ENCODE assay signal across 15 cellular contexts in the genomic region with DNA sequence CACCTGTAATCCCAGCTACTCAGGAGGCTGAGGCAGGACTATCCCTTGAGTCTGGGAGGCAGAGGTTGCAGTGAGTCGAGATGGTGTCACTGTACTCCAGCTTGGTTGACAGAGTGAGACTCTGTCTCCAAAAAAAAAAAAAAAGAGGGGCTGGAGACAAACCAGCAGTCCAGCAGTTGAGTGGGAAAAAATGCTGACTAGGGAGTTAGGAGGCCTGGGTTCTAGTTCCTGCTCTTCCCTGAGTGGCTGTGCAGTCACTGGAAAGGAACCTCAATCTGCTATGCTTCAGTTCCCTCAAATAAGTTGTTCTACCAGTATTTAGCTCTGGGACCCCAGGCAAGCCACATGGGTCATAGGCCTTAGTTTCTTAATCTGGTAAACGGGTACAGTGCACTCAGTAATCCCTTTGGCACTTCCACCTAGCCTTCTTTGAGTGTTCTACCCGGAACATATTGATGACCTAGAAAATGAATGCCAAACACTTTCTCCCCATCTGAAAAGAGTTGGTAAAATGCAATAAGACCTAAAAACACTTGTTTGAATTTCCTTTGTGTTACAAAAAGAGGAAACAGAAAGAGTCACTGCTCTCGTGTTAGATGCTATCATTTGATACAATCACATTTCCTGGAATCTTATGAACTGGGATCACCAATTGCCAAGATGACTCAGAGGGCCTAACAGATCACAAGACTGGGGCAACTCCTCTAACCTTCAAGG.
DNase-seq lines count a peak whose midpoint lies in the region; ATAC-seq, FAIRE-seq and TF ChIP-seq lines count a peak whose summit lies in the region.
"Had no signal": no experiment of that assay in that cellular context is flagged by ENCODE, and none has a peak within 500 bp of the region (broad histone marks: within the 10 kb centered on the region; RNA-seq: fewer than 3 reads in every experiment).

No MANE protein-coding gene starts in this region.

- DNase-seq in ACHN, result peak; percentile 9
- DNase-seq in HS-5 (ENCODE audit: low read depth), result peak; percentile 66
- DNase-seq in amniotic epithelial cell (ENCODE audit: low read depth), result peak; percentile 60
- DNase-seq in glutamatergic neuron, result no peak
- DNase-seq in kidney, result no peak
- no peak for DNase-seq in HepG2 (ENCODE audit: low spot score)
- no peak for DNase-seq in NCI-H2196 (lab: John Stamatoyannopoulos, UW; ENCODE audit: unreplicated experiment)
- DNase-seq: activated CD8-positive, alpha-beta memory T cell treated with anti-CD3 and anti-CD28 coated beads, Interleukin-2, amount 50 U/mL, for 4 hours; amniotic stem cell; NCI-H2029 treated with DMSO at 0.1 percent for 48 hours; stimulated activated CD4-positive, alpha-beta T cell treated with anti-CD3 and anti-CD28 coated beads, Interleukin-15, amount 100 ng/mL, for 24 hours; T-helper 9 cell; uterus had no signal

- H3K27me3 ChIP-seq in HepG2 (ENCODE audit: control insufficient read depth in 1 of 2, insufficient read depth in 2 of 2, low read length in 2 of 2), result no peaks in the 10 kb centered on the region
- H3K27me3 ChIP-seq: uterus had no signal

- H3K4me3 ChIP-seq in kidney (ENCODE audit: low read length in 2 of 2), result no peak overlapping the region
- H3K4me3 ChIP-seq in HepG2 (replicated peaks in 1 of 3; ENCODE audit: insufficient read depth in 1 of 3, low read depth in 2 of 3, low read length in 3 of 3), result no peak overlapping the region
- H3K4me3 ChIP-seq: BLaER1, uterus had no signal

- H3K4me3 Mint-ChIP-seq in glutamatergic neuron (ENCODE audit: unreplicated experiment), result peak overlapping the region; percentile 64

- ATAC-seq in HG03139 (IDR thresholded peaks at IDR 0.05; ENCODE audit: unreplicated experiment) (no peak), HepG2 (no peak)

- no peak for TF ChIP-seq CTCF in glutamatergic neuron (IDR thresholded peaks at IDR 0.05; ENCODE audit: partially characterized antibody, unreplicated experiment)
- TF ChIP-seq CTCF in kidney (IDR thresholded peaks at IDR 0.05; ENCODE audit: borderline replicate concordance, extremely low read depth, insufficient read depth), result no peak
- no peak for TF ChIP-seq CTCF in HepG2 (CRISPR knock-in tag; IDR thresholded peaks at IDR 0.05)

- no peak for TF ChIP-seq POLR2A in HepG2 (IDR thresholded peaks at IDR 0.05; ENCODE audit: insufficient read depth in 1 of 2, low read depth in 2 of 2, low read length in 2 of 2)

- CTCF ChIA-PET in HepG2 (lab: Yijun Ruan, JAX; ENCODE audit: low intra/inter-chr PET ratio, low total read pairs), result no interaction called here

- in situ Hi-C loops in ACHN (cut with HindIII; ENCODE audit: low pct_ligation_motif_present, low pct_unique_long_range_greater_than_20kb, low sequenced_read_pairs) (no loop called here), HepG2 (cut with HindIII; ENCODE audit: extremely low pct_ligation_motif_present, low pct_unique_long_range_greater_than_20kb) (no loop called here)

- H3K9ac ChIP-seq in kidney (ENCODE audit: low read length in 2 of 2) (no peak overlapping the region), HepG2 (ENCODE audit: insufficient read depth, low read depth, low read length) (no peak overlapping the region)
- H3K9ac ChIP-seq: BLaER1 had no signal

- H3K4me2 ChIP-seq in HepG2 (ENCODE audit: low read depth, low read length), result no peak overlapping the region

- H3K27ac ChIP-seq in kidney (ENCODE audit: low read depth in 2 of 2, low read length in 2 of 2), result no peak overlapping the region
- H3K27ac ChIP-seq in HepG2 (ENCODE audit: extremely low read length, insufficient read depth, low read length), result no peak overlapping the region
- H3K27ac ChIP-seq: BLaER1 had no signal

- H3K4me1 Mint-ChIP-seq in glutamatergic neuron (ENCODE audit: low read depth, unreplicated experiment), result peaks cover 30% of the 10 kb centered on the region

- intact Hi-C loops in kidney (cut with DNase I), result no loop called here
- intact Hi-C loops in HepG2 (cut with micrococcal nuclease; ENCODE audit: unreplicated experiment), result no loop called here

- H3K27me3 Mint-ChIP-seq in glutamatergic neuron (ENCODE audit: unreplicated experiment), result peaks cover 2% of the 10 kb centered on the region

- no peaks in the 10 kb centered on the region for H3K36me3 Mint-ChIP-seq in glutamatergic neuron (ENCODE audit: unreplicated experiment)

- 19% methylated on average over 4 of the region's 4 CpGs for WGBS in HepG2 (ENCODE audit: low lambda C conversion rate)

- H2AFZ ChIP-seq in HepG2 (ENCODE audit: low read length), result no peak overlapping the region

- POLR2A ChIA-PET in HepG2 (lab: Yijun Ruan, JAX), result no interaction called here

- peaks cover 9% of the 10 kb centered on the region for H3K9me3 Mint-ChIP-seq in glutamatergic neuron (ENCODE audit: unreplicated experiment)

- TF ChIP-seq EP300 in HepG2 (IDR thresholded peaks at IDR 0.05; ENCODE audit: low read depth in 2 of 2, low read length in 2 of 2) (no peak), HepG2 (CRISPR knock-in tag; IDR thresholded peaks at IDR 0.05; ENCODE audit: borderline replicate concordance) (no peak)

- no peaks in the 10 kb centered on the region for H3K4me1 ChIP-seq in kidney (ENCODE audit: control insufficient read depth in 1 of 2, insufficient read depth in 1 of 2, low read depth in 1 of 2, low read length in 2 of 2)
- no peaks in the 10 kb centered on the region for H3K4me1 ChIP-seq in HepG2 (ENCODE audit: insufficient read depth, low read length)
- H3K4me1 ChIP-seq: uterus had no signal

- no peak for FAIRE-seq in kidney (lab: Jason Lieb, UNC)
- FAIRE-seq in HepG2 (lab: Jason Lieb, UNC), result no peak

- H3K27ac Mint-ChIP-seq in glutamatergic neuron (ENCODE audit: unreplicated experiment), result peak overlapping the region; percentile 97

- H4K20me1 ChIP-seq in HepG2 (ENCODE audit: insufficient read depth, low read length), result no peaks in the 10 kb centered on the region
- H4K20me1 ChIP-seq: BLaER1 had no signal

- H3K9me3 ChIP-seq in kidney (ENCODE audit: control insufficient read depth in 1 of 2, low read length in 2 of 2), result no peaks in the 10 kb centered on the region
- H3K9me3 ChIP-seq in HepG2 (ENCODE audit: low read length), result no peaks in the 10 kb centered on the region
- H3K9me3 ChIP-seq: BLaER1, uterus had no signal

- no peaks in the 10 kb centered on the region for H3K36me3 ChIP-seq in kidney (ENCODE audit: control insufficient read depth in 1 of 2, insufficient read depth in 2 of 2, low read length in 2 of 2)
- no peaks in the 10 kb centered on the region for H3K36me3 ChIP-seq in HepG2 (replicated peaks in 1 of 2; ENCODE audit: control insufficient read depth in 1 of 2, insufficient read depth in 2 of 2, low read length in 2 of 2)
- H3K36me3 ChIP-seq: BLaER1, uterus had no signal

- TF ChIP-seq RAD21 in HepG2 (CRISPR knock-in tag; IDR thresholded peaks at IDR 0.05), result no peak

- H3K79me2 ChIP-seq in HepG2 (ENCODE audit: insufficient read depth, low read length), result no peaks in the 10 kb centered on the region

- no TSS peak for BruUV-seq in HepG2 (replicated peaks; lab: Mats Ljungman, UMichigan)

TF ChIP-seq in HepG2, 621 proteins besides CTCF, POLR2A, EP300 and RAD21:
- TF ChIP-seq MAFK (conservative IDR thresholded peaks at IDR 0.05 in 1 of 2, IDR thresholded peaks at IDR 0.05 in 1 of 2; ENCODE audit: low read length in 2 of 2) (0 out of 4 replicates have a peak, but pooled peaks of 1 of the 2 experiments have one; percentile 52), HNF1A (IDR thresholded peaks at IDR 0.05; ENCODE audit: low read depth) (no peak), HNF1A (CRISPR knock-in tag; IDR thresholded peaks at IDR 0.05; ENCODE audit: borderline replicate concordance) (no peak)

Comparison
In these comparisons a context has a peak if more than half of its experiments do, and no peak if none do; other contexts are left out.
1. DNase-seq: peak in ACHN (single experiment), HS-5 (single experiment) and amniotic epithelial cell (single experiment); none in glutamatergic neuron (single experiment), kidney (single experiment), HepG2 (single experiment) and NCI-H2196 (single experiment).